ENCODE assay signal across 9 cellular contexts in genomic region chr11:64340671-64341335, GRCh38. TPM values are rescaled to one million over a fixed set of nuclear protein-coding genes. Genes with fewer than 3 reads are reported as not detected.
DNase-seq lines count a peak whose midpoint lies in the region; ATAC-seq, FAIRE-seq and TF ChIP-seq lines count a peak whose summit lies in the region.
"Had no signal": no experiment of that assay in that cellular context is flagged by ENCODE, and none has a peak within 500 bp of the region (broad histone marks: within the 10 kb centered on the region; RNA-seq: fewer than 3 reads in every experiment).

No MANE protein-coding gene starts in this region.

- 0 out of 3 replicates have a peak, but pooled peaks have one; percentile 10 for TF ChIP-seq CTCF in GM12872 (IDR thresholded peaks at IDR 0.05; ENCODE audit: insufficient read depth, low read depth, low read length)

- peaks cover 28% of the 10 kb centered on the region for H3K36me3 Mint-ChIP-seq in activated CD4-positive, alpha-beta memory T cell treated with anti-CD3 and anti-CD28 coated beads for 36 hours

- CTCF ChIA-PET in activated CD4-positive, alpha-beta memory T cell treated with anti-CD3 and anti-CD28 coated beads for 36 hours (lab: Charles Lee): interaction anchor here (1.8 to 3.6 kb wide), 4 partner anchors 9 to 108 kb away, joined by 6 to 34 read pairs (median 21); partner anchors contain the start of genes PRDX5 and TRMT112

- peak; percentile 87 for DNase-seq in activated CD4-positive, alpha-beta memory T cell treated with anti-CD3 and anti-CD28 coated beads for 36 hours
- DNase-seq in germinal center (ENCODE audit: low spot score): peak; percentile 88
- DNase-seq in stimulated activated CD4-positive, alpha-beta T cell treated with anti-CD3 and anti-CD28 coated beads, Interleukin-1b, Interleukin-23, amount 100 ng/mL, for 24 hours (ENCODE audit: low read depth in 4 of 4, low spot score in 1 of 4): peak in 3 of 4 experiments; percentile 70 to 76 (median 72)
- DNase-seq in frontal cortex (ENCODE audit: low spot score in 2 of 2): no peak
- no peak for DNase-seq in NCI-H2081 (lab: John Stamatoyannopoulos, UW)
- DNase-seq in DMS153 (lab: John Stamatoyannopoulos, UW): no peak

- POLR2A ChIA-PET in activated CD4-positive, alpha-beta memory T cell treated with anti-CD3 and anti-CD28 coated beads for 36 hours (lab: Charles Lee): interaction anchor here (0.6 to 2.1 kb wide), 4 partner anchors 12 to 99 kb away, joined by 3 to 6 read pairs (median 3); partner anchors contain the start of gene PPP1R14B

- no peaks in the 10 kb centered on the region for H3K9me3 Mint-ChIP-seq in activated CD4-positive, alpha-beta memory T cell treated with anti-CD3 and anti-CD28 coated beads for 36 hours

- intact Hi-C loops in activated CD4-positive, alpha-beta memory T cell treated with anti-CD3 and anti-CD28 coated beads for 36 hours (cut with micrococcal nuclease): loop anchor here (1.0 kb wide), 1 partner anchor 24 kb away; the partner anchor contains the start of gene TRMT112

- H3K4me1 Mint-ChIP-seq in activated CD4-positive, alpha-beta memory T cell treated with anti-CD3 and anti-CD28 coated beads for 36 hours (ENCODE audit: low read depth): peaks cover 43% of the 10 kb centered on the region

- peak; percentile 37 for ATAC-seq in HG03460 (IDR thresholded peaks at IDR 0.05; ENCODE audit: unreplicated experiment)

- peak overlapping the region; percentile 95 for H3K27ac Mint-ChIP-seq in activated CD4-positive, alpha-beta memory T cell treated with anti-CD3 and anti-CD28 coated beads for 36 hours

- FAIRE-seq in frontal cortex (lab: Jason Lieb, UNC): no peak
- FAIRE-seq: islet of Langerhans had no signal

- H3K4me3 Mint-ChIP-seq in activated CD4-positive, alpha-beta memory T cell treated with anti-CD3 and anti-CD28 coated beads for 36 hours: peak overlapping the region; percentile 91

- H3K27me3 Mint-ChIP-seq in activated CD4-positive, alpha-beta memory T cell treated with anti-CD3 and anti-CD28 coated beads for 36 hours: no peaks in the 10 kb centered on the region

RNA-seq across cellular contexts. Expression of gene CCDC88B, which starts 0.8 kb away (rescaled TPM):
- 10 to 100 TPM; 69.5 to 74.5 TPM for total RNA-seq in activated CD4-positive, alpha-beta memory T cell treated with anti-CD3 and anti-CD28 coated beads for 36 hours
- total RNA-seq in frontal cortex: 0.82 TPM

RNA-seq across cellular contexts. Expression of gene RPS6KA4, which starts 18.2 kb away (rescaled TPM):
- total RNA-seq in activated CD4-positive, alpha-beta memory T cell treated with anti-CD3 and anti-CD28 coated beads for 36 hours: 10 to 100 TPM; 31.4 to 34.3 TPM
- total RNA-seq in frontal cortex: 9.4 TPM

RNA-seq across cellular contexts. Expression of gene PRDX5, which starts 22.9 kb away (rescaled TPM):
- 100 to 1,000 TPM; 156 to 164 TPM for total RNA-seq in activated CD4-positive, alpha-beta memory T cell treated with anti-CD3 and anti-CD28 coated beads for 36 hours
- 129 TPM for total RNA-seq in frontal cortex

RNA-seq across cellular contexts. Expression of gene TRMT112, which starts 23.4 kb away (rescaled TPM):
- total RNA-seq in activated CD4-positive, alpha-beta memory T cell treated with anti-CD3 and anti-CD28 coated beads for 36 hours: 100 to 1,000 TPM; 255 to 258 TPM
- 103 TPM for total RNA-seq in frontal cortex

RNA-seq across cellular contexts. Expression of gene ESRRA, which starts 35.5 kb away (rescaled TPM):
- total RNA-seq in activated CD4-positive, alpha-beta memory T cell treated with anti-CD3 and anti-CD28 coated beads for 36 hours: 10 to 100 TPM; 32.8 to 35.6 TPM
- total RNA-seq in frontal cortex: 12.6 TPM

Comparison
In these comparisons a context has a peak if more than half of its experiments do, and no peak if none do; other contexts are left out.
1. DNase-seq: peak in activated CD4-positive, alpha-beta memory T cell treated with anti-CD3 and anti-CD28 coated beads for 36 hours (single experiment), germinal center (single experiment) and stimulated activated CD4-positive, alpha-beta T cell treated with anti-CD3 and anti-CD28 coated beads, Interleukin-1b, Interleukin-23, amount 100 ng/mL, for 24 hours (3 of 4); none in frontal cortex (0 of 2), NCI-H2081 (0 of 2) and DMS153 (single experiment).
2. RNA of gene CCDC88B, which starts 0.8 kb away (total RNA-seq): 69.5 to 74.5 TPM in activated CD4-positive, alpha-beta memory T cell treated with anti-CD3 and anti-CD28 coated beads for 36 hours; 0.82 TPM in frontal cortex (single experiment); every median in the first group is over 10 times any median in the second.